Comparison of ENCODE assay signal across 12 cellular contexts in the genomic region with DNA sequence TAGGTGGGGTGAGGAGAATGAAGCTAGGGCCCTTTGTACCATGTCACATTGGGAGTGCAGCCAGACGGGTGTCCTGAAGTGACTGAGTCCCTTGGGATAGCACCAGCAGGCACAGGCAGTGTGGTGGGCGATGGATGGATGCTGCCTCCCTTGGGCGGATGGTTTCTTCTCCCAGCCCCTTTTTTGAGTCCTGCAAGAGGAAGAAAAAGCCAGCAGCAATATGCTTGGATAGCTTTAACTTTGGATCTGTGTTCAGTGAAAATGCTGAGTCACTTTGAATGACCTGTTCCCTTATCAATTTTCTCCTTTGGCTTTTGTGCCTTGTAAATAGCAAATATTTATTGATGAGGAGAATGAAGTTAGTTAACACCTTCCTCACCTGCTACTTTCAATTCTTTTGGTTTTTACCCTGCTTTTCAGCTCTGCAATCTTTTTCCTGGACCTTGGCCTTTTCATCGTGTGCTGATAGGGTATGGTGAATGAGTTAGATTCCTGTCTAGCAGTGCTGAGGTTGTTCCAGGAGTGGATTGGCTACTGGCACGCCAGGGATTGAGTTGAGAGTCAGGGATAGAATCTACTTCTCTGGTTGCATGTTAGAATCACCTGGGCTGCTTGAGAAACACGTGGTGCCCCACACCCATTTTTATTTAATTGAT. TPM values are rescaled to one million over a fixed set of nuclear protein-coding genes. Genes with fewer than 3 reads are reported as not detected.
DNase-seq lines count a peak whose midpoint lies in the region; ATAC-seq and TF ChIP-seq lines count a peak whose summit lies in the region.
"Had no signal": no experiment of that assay in that cellular context is flagged by ENCODE, and none has a peak within 500 bp of the region (broad histone marks: within the 10 kb centered on the region; RNA-seq: fewer than 3 reads in every experiment).

No MANE protein-coding gene starts in this region.

- CTCF ChIA-PET in Calu3 (lab: Charles Lee) (no interaction called here), WTC11 (lab: Charles Lee) (interaction anchor here (1.4 kb wide), 1 partner anchor 11 kb away, joined by 7 read pairs; the partner anchor contains the start of gene DCUN1D4)

- TF ChIP-seq CTCF in Calu3 (IDR thresholded peaks at IDR 0.05; ENCODE audit: unreplicated experiment) = no peak
- TF ChIP-seq CTCF in WTC11 (IDR thresholded peaks at IDR 0.05) = no peak
- no peak for TF ChIP-seq CTCF in heart left ventricle (IDR thresholded peaks at IDR 0.05)
- no peak for TF ChIP-seq CTCF in parathyroid adenoma (IDR thresholded peaks at IDR 0.05)

- DNase-seq in Calu3 = peak; percentile 23
- no peak for DNase-seq in WTC11 (ENCODE audit: low spot score)
- DNase-seq in heart left ventricle = no peak
- DNase-seq in NCI-H1417 (lab: John Stamatoyannopoulos, UW) = no peak
- DNase-seq in stimulated activated CD4-positive, alpha-beta T cell treated with anti-CD3 and anti-CD28 coated beads, Interleukin-15, amount 100 ng/mL, for 24 hours = no peak
- DNase-seq in medulla oblongata (ENCODE audit: extremely low spot score) = no peak
- DNase-seq: NCI-H345 had no signal

- intact Hi-C loops in Calu3 (cut with micrococcal nuclease; ENCODE audit: unreplicated experiment) (no loop called here), heart left ventricle (cut with DNase I) (loop anchor here in 1 of 10 donors (5.0 kb wide), 1 partner anchor 44 kb away; no protein-coding TSS in a partner anchor)

- peaks cover 0 to 16% (median 0%) of the 10 kb centered on the region in 9 donors for H3K36me3 ChIP-seq in heart left ventricle
- no peaks in the 10 kb centered on the region for H3K36me3 ChIP-seq in parathyroid adenoma (ENCODE audit: control insufficient read depth, insufficient read depth, low read length)

- peak overlapping the region; percentile 5 for H3K4me3 Mint-ChIP-seq in Calu3 (ENCODE audit: low read depth, unreplicated experiment)
- H3K4me3 Mint-ChIP-seq in WTC11 = no peak overlapping the region
- H3K4me3 Mint-ChIP-seq: dendritic cell treated with granulocyte-macrophage colony-stimulating factor and Interleukin-4, amounts not matched to agents 40 ng/mL and 50 ng/mL, for 4 days had no signal

- H3K27ac ChIP-seq in heart left ventricle (peak overlapping the region in 6 of 12 donors; percentile 18 to 44 (median 34)), parathyroid adenoma (peak overlapping the region; percentile 39)
- H3K27ac ChIP-seq: HL-60 had no signal

- no peaks in the 10 kb centered on the region for H3K27me3 ChIP-seq in heart left ventricle
- no peaks in the 10 kb centered on the region for H3K27me3 ChIP-seq in parathyroid adenoma (ENCODE audit: control insufficient read depth, insufficient read depth, low read length)

- 53 to 56% (median 54%) methylated on average over 6 of the region's 6 CpGs for WGBS in heart left ventricle, 4 donors

- H3K27me3 Mint-ChIP-seq in Calu3 (ENCODE audit: unreplicated experiment) = no peaks in the 10 kb centered on the region
- H3K27me3 Mint-ChIP-seq in WTC11 (ENCODE audit: low read depth) = no peaks in the 10 kb centered on the region
- H3K27me3 Mint-ChIP-seq: dendritic cell treated with granulocyte-macrophage colony-stimulating factor and Interleukin-4, amounts not matched to agents 40 ng/mL and 50 ng/mL, for 4 days had no signal

- H3K4me2 ChIP-seq in parathyroid adenoma (ENCODE audit: low read length) = no peak overlapping the region

- no peak overlapping the region for H3K9ac ChIP-seq in parathyroid adenoma

- ATAC-seq in WTC11 (peak; percentile 80), heart left ventricle (peak; percentile 62 to 75 (median 72)), GM21423 (IDR thresholded peaks at IDR 0.05; ENCODE audit: unreplicated experiment) (no peak)
- ATAC-seq: sciatic nerve had no signal

- no peaks in the 10 kb centered on the region for H3K9me3 ChIP-seq in heart left ventricle
- no peaks in the 10 kb centered on the region for H3K9me3 ChIP-seq in parathyroid adenoma (ENCODE audit: control insufficient read depth, low read length)

- TF ChIP-seq POLR2A in heart left ventricle (IDR thresholded peaks at IDR 0.05) = no peak

- H3K4me3 ChIP-seq in heart left ventricle (no peak overlapping the region), parathyroid adenoma (ENCODE audit: low read depth, low read length) (no peak overlapping the region)

- no peak overlapping the region for H2AFZ ChIP-seq in parathyroid adenoma

- no TSS peak for BruUV-seq in Calu3 (replicated peaks; lab: Mats Ljungman, UMichigan)

- H3K4me1 ChIP-seq in heart left ventricle (peaks cover 0 to 62% (median 35%) of the 10 kb centered on the region in 12 donors), parathyroid adenoma (peaks cover 46% of the 10 kb centered on the region)

- POLR2A ChIA-PET in WTC11 (lab: Charles Lee) = interaction anchor here (0.8 to 1.0 kb wide), 2 partner anchors 8 to 12 kb away, joined by 3 read pairs; no protein-coding TSS in a partner anchor

- H3K36me3 Mint-ChIP-seq in Calu3 (ENCODE audit: insufficient read depth, unreplicated experiment) = no peaks in the 10 kb centered on the region
- H3K36me3 Mint-ChIP-seq in WTC11 = no peaks in the 10 kb centered on the region; the same call in 1 of the 2 replicates

- peak overlapping the region; percentile 88 for H3K27ac Mint-ChIP-seq in Calu3 (ENCODE audit: unreplicated experiment)
- H3K27ac Mint-ChIP-seq in WTC11 = peak overlapping the region; percentile 63
- H3K27ac Mint-ChIP-seq: dendritic cell treated with granulocyte-macrophage colony-stimulating factor and Interleukin-4, amounts not matched to agents 40 ng/mL and 50 ng/mL, for 4 days had no signal

- H3K9me3 Mint-ChIP-seq in Calu3 (ENCODE audit: low read depth, unreplicated experiment) (no peaks in the 10 kb centered on the region), WTC11 (no peaks in the 10 kb centered on the region)
- H3K9me3 Mint-ChIP-seq: dendritic cell treated with granulocyte-macrophage colony-stimulating factor and Interleukin-4, amounts not matched to agents 40 ng/mL and 50 ng/mL, for 4 days had no signal

- H3K4me1 Mint-ChIP-seq in Calu3 (ENCODE audit: low read depth, unreplicated experiment) = peaks cover 43% of the 10 kb centered on the region
- H3K4me1 Mint-ChIP-seq in WTC11 = peaks cover 65% of the 10 kb centered on the region

- H3K79me2 ChIP-seq in parathyroid adenoma = peaks cover 12% of the 10 kb centered on the region

TF ChIP-seq in WTC11, 78 proteins besides CTCF, POLR2A, EP300 and RAD21 (continues in another document):
- no peak for TF ChIP-seq ZNF423 (CRISPR knock-in tag; IDR thresholded peaks at IDR 0.05)
- no peak for TF ChIP-seq TCF7 (CRISPR knock-in tag; IDR thresholded peaks at IDR 0.05; ENCODE audit: low read depth)
- TF ChIP-seq SMAD3 (CRISPR knock-in tag; IDR thresholded peaks at IDR 0.05; ENCODE audit: borderline replicate concordance) = no peak
- no peak for TF ChIP-seq CREB1 (CRISPR knock-in tag; IDR thresholded peaks at IDR 0.05)
- no peak for TF ChIP-seq MXD4 (CRISPR knock-in tag; IDR thresholded peaks at IDR 0.05; ENCODE audit: borderline replicate concordance)
- no peak for TF ChIP-seq MAX (CRISPR knock-in tag; IDR thresholded peaks at IDR 0.05)
- TF ChIP-seq, protein P1, sequence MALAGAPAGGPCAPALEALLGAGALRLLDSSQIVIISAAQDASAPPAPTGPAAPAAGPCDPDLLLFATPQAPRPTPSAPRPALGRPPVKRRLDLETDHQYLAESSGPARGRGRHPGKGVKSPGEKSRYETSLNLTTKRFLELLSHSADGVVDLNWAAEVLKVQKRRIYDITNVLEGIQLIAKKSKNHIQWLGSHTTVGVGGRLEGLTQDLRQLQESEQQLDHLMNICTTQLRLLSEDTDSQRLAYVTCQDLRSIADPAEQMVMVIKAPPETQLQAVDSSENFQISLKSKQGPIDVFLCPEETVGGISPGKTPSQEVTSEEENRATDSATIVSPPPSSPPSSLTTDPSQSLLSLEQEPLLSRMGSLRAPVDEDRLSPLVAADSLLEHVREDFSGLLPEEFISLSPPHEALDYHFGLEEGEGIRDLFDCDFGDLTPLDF (CRISPR knock-in tag; IDR thresholded peaks at IDR 0.05) = no peak
- no peak for TF ChIP-seq NR2C2 (CRISPR knock-in tag; IDR thresholded peaks at IDR 0.05)
- TF ChIP-seq SP1 (CRISPR knock-in tag; conservative IDR thresholded peaks at IDR 0.05) = no peak
- TF ChIP-seq, protein P2, sequence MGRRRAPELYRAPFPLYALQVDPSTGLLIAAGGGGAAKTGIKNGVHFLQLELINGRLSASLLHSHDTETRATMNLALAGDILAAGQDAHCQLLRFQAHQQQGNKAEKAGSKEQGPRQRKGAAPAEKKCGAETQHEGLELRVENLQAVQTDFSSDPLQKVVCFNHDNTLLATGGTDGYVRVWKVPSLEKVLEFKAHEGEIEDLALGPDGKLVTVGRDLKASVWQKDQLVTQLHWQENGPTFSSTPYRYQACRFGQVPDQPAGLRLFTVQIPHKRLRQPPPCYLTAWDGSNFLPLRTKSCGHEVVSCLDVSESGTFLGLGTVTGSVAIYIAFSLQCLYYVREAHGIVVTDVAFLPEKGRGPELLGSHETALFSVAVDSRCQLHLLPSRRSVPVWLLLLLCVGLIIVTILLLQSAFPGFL (CRISPR knock-in tag; IDR thresholded peaks at IDR 0.05; ENCODE audit: borderline replicate concordance) = no peak
- TF ChIP-seq GRHL2 (CRISPR knock-in tag; IDR thresholded peaks at IDR 0.05; ENCODE audit: insufficient replicate concordance, severe bottlenecking) = no peak
- TF ChIP-seq FOXK1 (CRISPR knock-in tag; IDR thresholded peaks at IDR 0.05) = no peak
- TF ChIP-seq TP53 (CRISPR knock-in tag; IDR thresholded peaks at IDR 0.05) = no peak
- no peak for TF ChIP-seq RORB (CRISPR knock-in tag; IDR thresholded peaks at IDR 0.05)
- TF ChIP-seq NFE2L1 (CRISPR knock-in tag; IDR thresholded peaks at IDR 0.05) = no peak

RNA-seq across cellular contexts. Expression of gene DCUN1D4, which starts 10.2 kb away (rescaled TPM):
- 40.2 and 40.3 TPM in 2 replicates for total RNA-seq in Calu3 (2022)
- 33.3 to 36.2 TPM (median 34.3 TPM) in 3 replicates for total RNA-seq in WTC11 (2021)
- 10 to 100 TPM; 16.6 to 54.0 (median 38.1) TPM for total RNA-seq in heart left ventricle
- polyA plus RNA-seq in heart left ventricle = 10 to 100 TPM; 10.4 to 19.1 TPM
